Comparison of ENCODE assay signal across 22 cellular contexts in the genomic region with DNA sequence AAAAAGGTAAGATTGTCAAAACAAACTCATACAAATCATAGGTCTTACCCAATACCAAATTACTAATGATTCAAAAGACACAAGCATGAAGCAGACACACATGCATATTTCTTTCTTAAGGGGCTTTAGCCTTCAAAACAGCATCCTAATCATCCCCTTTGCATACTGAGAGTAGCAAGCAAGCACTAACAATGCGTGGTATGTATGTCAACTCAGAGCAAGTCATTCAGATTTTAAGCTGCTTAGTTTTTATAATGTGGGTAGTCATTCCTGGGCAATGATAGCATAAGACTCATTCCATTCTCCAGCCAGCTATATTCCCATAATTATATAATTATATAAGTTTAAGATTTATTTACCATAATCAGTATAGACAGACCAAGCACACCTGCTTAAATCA.
A peak's percentile ranks its signal among the peaks of the same experiment; 100 is the strongest.
DNase-seq lines count a peak whose midpoint lies in the region; ATAC-seq and TF ChIP-seq lines count a peak whose summit lies in the region.
"Had no signal": no experiment of that assay in that cellular context is flagged by ENCODE, and none has a peak within 500 bp of the region (broad histone marks: within the 10 kb centered on the region; RNA-seq: fewer than 3 reads in every experiment).

No MANE protein-coding gene starts in this region.

- TF ChIP-seq CTCF in astrocyte of the cerebellum (IDR thresholded peaks at IDR 0.05; ENCODE audit: low read depth, low read length, missing control alignments): no peak

- no peak overlapping the region for H3K4me3 ChIP-seq in astrocyte of the cerebellum (ENCODE audit: low read depth, low read length)
- H3K4me3 ChIP-seq: A549, ascending aorta, gastroesophageal sphincter, suprapubic skin, uterus had no signal

- DNase-seq in AG08396 (ENCODE audit: low spot score) (peak; percentile 2), HS-5 (ENCODE audit: low read depth) (peak; percentile 48), astrocyte of the cerebellum (ENCODE audit: low read depth) (peak; percentile 11), hepatic stellate cell (ENCODE audit: low spot score) (peak; percentile 11), C1 segment of cervical spinal cord (lab: John Stamatoyannopoulos, UW) (no peak)
- no peak for DNase-seq in stimulated activated CD4-positive, alpha-beta T cell treated with anti-CD3 and anti-CD28 coated beads, Interleukin-1b, Interleukin-23, amount 100 ng/mL, for 48 hours
- DNase-seq: activated CD8-positive, alpha-beta T cell treated with anti-CD3 and anti-CD28 coated beads for 36 hours; activated naive CD4-positive, alpha-beta T cell treated with anti-CD3 and anti-CD28 coated beads for 36 hours; cortex of kidney; kidney; NCI-H1048; NCI-H446 treated with DMSO at 0.1 percent for 48 hours; right cardiac atrium; stimulated activated CD4-positive, alpha-beta T cell treated with anti-CD3 and anti-CD28 coated beads, Interleukin-15, amount 100 ng/mL, for 24 hours; uterus had no signal

- in situ Hi-C loops in astrocyte of the cerebellum (cut with HindIII; ENCODE audit: low sequenced_read_pairs): no loop called here

- ATAC-seq in GM18907 (IDR thresholded peaks at IDR 0.05; ENCODE audit: unreplicated experiment) (no peak), HG02938 (IDR thresholded peaks at IDR 0.05; ENCODE audit: unreplicated experiment) (no peak)
- ATAC-seq: A549; activated CD4-positive, CD25-positive, alpha-beta regulatory T cell treated with anti-CD3 and anti-CD28 coated beads, Interleukin-2, amount 50 U/mL, for 24 hours; activated CD8-positive, alpha-beta T cell treated with anti-CD3 and anti-CD28 coated beads for 36 hours; gastroesophageal sphincter; right cardiac atrium had no signal

Comparison
In these comparisons a context has a peak if more than half of its experiments do, and no peak if none do; other contexts are left out.
1. DNase-seq: peak in AG08396 (single experiment), HS-5 (single experiment), astrocyte of the cerebellum (single experiment) and hepatic stellate cell (single experiment); none in stimulated activated CD4-positive, alpha-beta T cell treated with anti-CD3 and anti-CD28 coated beads, Interleukin-1b, Interleukin-23, amount 100 ng/mL, for 48 hours (single experiment) and C1 segment of cervical spinal cord (0 of 14).